Comparison of ENCODE assay signal across 21 cellular contexts in the genomic region with DNA sequence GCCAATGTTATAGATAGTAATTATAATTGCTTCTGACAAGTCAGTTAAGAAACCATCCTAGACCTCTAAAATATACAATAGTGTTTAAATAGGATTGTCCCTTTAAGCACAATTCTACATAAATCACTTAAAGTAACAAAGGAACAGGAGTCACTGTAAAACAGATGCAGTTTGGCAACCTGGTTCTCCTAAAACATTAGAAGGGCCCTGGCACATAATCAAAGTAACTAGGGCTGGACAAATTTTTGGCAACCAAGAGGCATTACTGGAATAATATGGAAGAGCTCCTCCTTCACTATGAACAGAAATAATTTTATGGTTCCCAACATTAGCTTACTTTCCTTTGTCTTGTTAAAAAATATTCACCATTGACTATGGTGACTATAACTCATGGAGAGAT.
DNase-seq lines count a peak whose midpoint lies in the region; ATAC-seq, FAIRE-seq and TF ChIP-seq lines count a peak whose summit lies in the region.
"Had no signal": no experiment of that assay in that cellular context is flagged by ENCODE, and none has a peak within 500 bp of the region (broad histone marks: within the 10 kb centered on the region; RNA-seq: fewer than 3 reads in every experiment).

No MANE protein-coding gene starts in this region.

- peaks cover 9% of the 10 kb centered on the region for H3K36me3 Mint-ChIP-seq in activated CD4-positive, alpha-beta T cell treated with anti-CD3 and anti-CD28 coated beads, Interleukin-2, amount 10 ng/mL, durations not matched to agents 24 days and 14 days (ENCODE audit: low read depth)
- H3K36me3 Mint-ChIP-seq: CD8-positive, alpha-beta T cell; IgD-negative memory B cell had no signal

- H3K4me3 Mint-ChIP-seq in activated CD4-positive, alpha-beta T cell treated with anti-CD3 and anti-CD28 coated beads, Interleukin-2, amount 10 ng/mL, durations not matched to agents 24 days and 14 days, result no peak overlapping the region
- H3K4me3 Mint-ChIP-seq: B cell; CD8-positive, alpha-beta T cell; IgD-negative memory B cell had no signal

- ATAC-seq in omental fat pad (ENCODE audit: low FRiP score), result no peak
- ATAC-seq: CD8-positive, alpha-beta T cell; HepG2 had no signal

- peak; percentile 27 for FAIRE-seq in kidney (lab: Jason Lieb, UNC)
- FAIRE-seq: GM12878, HepG2 had no signal

- no peak overlapping the region for H3K27ac ChIP-seq in kidney (ENCODE audit: low read depth in 2 of 2, low read length in 2 of 2)
- H3K27ac ChIP-seq: 22Rv1; BLaER1 treated with 17β-estradiol and CSF1 and Interleukin-3, amounts not matched to agents 10 nM and 100 nM; GM23248 had no signal

- no peaks in the 10 kb centered on the region for H3K4me1 ChIP-seq in kidney (ENCODE audit: control insufficient read depth in 1 of 2, insufficient read depth in 1 of 2, low read depth in 1 of 2, low read length in 2 of 2)
- H3K4me1 ChIP-seq: BLaER1 treated with 17β-estradiol and CSF1 and Interleukin-3, amounts not matched to agents 10 nM and 100 nM had no signal

- H3K4me1 Mint-ChIP-seq in activated CD4-positive, alpha-beta T cell treated with anti-CD3 and anti-CD28 coated beads, Interleukin-2, amount 10 ng/mL, durations not matched to agents 24 days and 14 days, result peaks cover 20% of the 10 kb centered on the region

- no peaks in the 10 kb centered on the region for H3K9me3 ChIP-seq in kidney (ENCODE audit: control insufficient read depth in 1 of 2, low read length in 2 of 2)
- H3K9me3 ChIP-seq: BLaER1 treated with 17β-estradiol and CSF1 and Interleukin-3, amounts not matched to agents 10 nM and 100 nM had no signal

- no peaks in the 10 kb centered on the region for H3K9me3 Mint-ChIP-seq in activated CD4-positive, alpha-beta T cell treated with anti-CD3 and anti-CD28 coated beads, Interleukin-2, amount 10 ng/mL, durations not matched to agents 24 days and 14 days
- H3K9me3 Mint-ChIP-seq: CD8-positive, alpha-beta T cell; IgD-negative memory B cell had no signal

- intact Hi-C loops in kidney (cut with DNase I), result no loop called here
- intact Hi-C loops in activated CD4-positive, alpha-beta T cell treated with anti-CD3 and anti-CD28 coated beads, Interleukin-2, amount 10 ng/mL, durations not matched to agents 24 days and 14 days (cut with micrococcal nuclease), result no loop called here

- H3K4me3 ChIP-seq in kidney (ENCODE audit: low read length in 2 of 2), result no peak overlapping the region
- H3K4me3 ChIP-seq: BLaER1 treated with 17β-estradiol and CSF1 and Interleukin-3, amounts not matched to agents 10 nM and 100 nM; GM12878; GM23248 had no signal

- TF ChIP-seq CTCF in kidney (IDR thresholded peaks at IDR 0.05; ENCODE audit: borderline replicate concordance, extremely low read depth, insufficient read depth) (no peak), omental fat pad (IDR thresholded peaks at IDR 0.05) (no peak)

- H3K9ac ChIP-seq in kidney (ENCODE audit: low read length in 2 of 2), result peak overlapping the region in 1 of 2 donors; percentile 46
- H3K9ac ChIP-seq: BLaER1 treated with 17β-estradiol and CSF1 and Interleukin-3, amounts not matched to agents 10 nM and 100 nM; GM23248 had no signal

- H3K27me3 Mint-ChIP-seq in activated CD4-positive, alpha-beta T cell treated with anti-CD3 and anti-CD28 coated beads, Interleukin-2, amount 10 ng/mL, durations not matched to agents 24 days and 14 days, result no peaks in the 10 kb centered on the region
- H3K27me3 Mint-ChIP-seq: B cell, IgD-negative memory B cell had no signal

- H3K36me3 ChIP-seq in kidney (ENCODE audit: control insufficient read depth in 1 of 2, insufficient read depth in 2 of 2, low read length in 2 of 2), result no peaks in the 10 kb centered on the region
- H3K36me3 ChIP-seq: BLaER1 treated with 17β-estradiol and CSF1 and Interleukin-3, amounts not matched to agents 10 nM and 100 nM had no signal

- DNase-seq in NCI-H2196 (lab: John Stamatoyannopoulos, UW; ENCODE audit: unreplicated experiment) (peak; percentile 1), NCI-H2196 treated with DMSO at 0.1 percent for 48 hours (lab: John Stamatoyannopoulos, UW; ENCODE audit: unreplicated experiment) (no peak), NCI-H446 treated with DMSO at 0.1 percent for 48 hours (lab: John Stamatoyannopoulos, UW) (peak; percentile 11), kidney (no peak), 8988T (no peak), omental fat pad (ENCODE audit: low spot score) (no peak)
- no peak for DNase-seq in activated CD4-positive, alpha-beta T cell treated with anti-CD3 and anti-CD28 coated beads, Interleukin-2, amount 10 ng/mL, durations not matched to agents 24 days and 14 days
- DNase-seq: Calu3; CD8-positive, alpha-beta T cell; DMS53; DND-41; EL; GM23248; HCEC 1CT; KBM-7 had no signal

- H3K27ac Mint-ChIP-seq in activated CD4-positive, alpha-beta T cell treated with anti-CD3 and anti-CD28 coated beads, Interleukin-2, amount 10 ng/mL, durations not matched to agents 24 days and 14 days, result no peak overlapping the region
- H3K27ac Mint-ChIP-seq: B cell; CD8-positive, alpha-beta T cell; IgD-negative memory B cell had no signal

Comparison
In these comparisons a context has a peak if more than half of its experiments do, and no peak if none do; other contexts are left out.
1. DNase-seq: peak in NCI-H2196 (single experiment) and NCI-H446 treated with DMSO at 0.1 percent for 48 hours (single experiment); none in NCI-H2196 treated with DMSO at 0.1 percent for 48 hours (single experiment), kidney (single experiment), 8988T (single experiment), activated CD4-positive, alpha-beta T cell treated with anti-CD3 and anti-CD28 coated beads, Interleukin-2, amount 10 ng/mL, durations not matched to agents 24 days and 14 days (single experiment) and omental fat pad (single experiment).